In genomic region chr15:90221251-90221900, GRCh38 we compare ENCODE assay signal across 8 cellular contexts. TPM values are rescaled to one million over a fixed set of nuclear protein-coding genes. Genes with fewer than 3 reads are reported as not detected.
DNase-seq lines count a peak whose midpoint lies in the region; ATAC-seq and TF ChIP-seq lines count a peak whose summit lies in the region.

No MANE protein-coding gene starts in this region.

- H3K36me3 Mint-ChIP-seq in neural progenitor cell, result peaks cover 7% of the 10 kb centered on the region

- H3K27ac Mint-ChIP-seq in neural progenitor cell, result no peak overlapping the region

- ATAC-seq in GM18511 (IDR thresholded peaks at IDR 0.05; ENCODE audit: unreplicated experiment), result no peak

- H3K9me3 Mint-ChIP-seq in neural progenitor cell, result no peaks in the 10 kb centered on the region

- no peaks in the 10 kb centered on the region for H3K27me3 ChIP-seq in neural progenitor cell

- H3K4me3 ChIP-seq in neural progenitor cell, result no peak overlapping the region

- no peaks in the 10 kb centered on the region for H4K20me1 ChIP-seq in neural progenitor cell (ENCODE audit: low read depth)

- no peaks in the 10 kb centered on the region for H3K4me1 ChIP-seq in neural progenitor cell

- H3K4me3 Mint-ChIP-seq in neural progenitor cell, result no peak overlapping the region

- DNase-seq in 8988T, result peak; percentile 68
- DNase-seq in ELR (ENCODE audit: low read depth), result peak; percentile 77
- peak; percentile 68 for DNase-seq in NCI-H1694 treated with DMSO at 0.1 percent for 48 hours (lab: John Stamatoyannopoulos, UW)
- DNase-seq in UCSD-AML1 (lab: John Stamatoyannopoulos, UW; ENCODE audit: unreplicated experiment), result peak; percentile 51
- peak; percentile 81 for DNase-seq in fibroblast of the conjunctiva (ENCODE audit: low read depth)
- peak; percentile 76 for DNase-seq in neural progenitor cell (ENCODE audit: low spot score)
- DNase-seq in T-helper 9 cell, result no peak

- H3K4me2 ChIP-seq in neural progenitor cell, result no peak overlapping the region

- TF ChIP-seq CTCF in neural progenitor cell (IDR thresholded peaks at IDR 0.05), result peak; percentile 63

- H3F3A ChIP-seq in neural progenitor cell (ENCODE audit: low read depth), result no peaks in the 10 kb centered on the region

- no peaks in the 10 kb centered on the region for H3K9me3 ChIP-seq in neural progenitor cell (ENCODE audit: low read depth)

- H3K79me2 ChIP-seq in neural progenitor cell (ENCODE audit: low read depth), result no peaks in the 10 kb centered on the region

- no peaks in the 10 kb centered on the region for H3K27me3 Mint-ChIP-seq in neural progenitor cell (ENCODE audit: insufficient read depth, low read depth)

- no peak overlapping the region for H3K27ac ChIP-seq in neural progenitor cell

- H2AFZ ChIP-seq in neural progenitor cell (replicated peaks), result no peak overlapping the region

- no peaks in the 10 kb centered on the region for H3K36me3 ChIP-seq in neural progenitor cell

- H3K4me1 Mint-ChIP-seq in neural progenitor cell, result peaks cover 7% of the 10 kb centered on the region

- H3K9ac ChIP-seq in neural progenitor cell, result no peak overlapping the region

RNA-seq across cellular contexts. Expression of gene CIB1, which starts 12.4 kb away (rescaled TPM):
- 5.2 and 7.7 TPM in 2 replicates for total RNA-seq in neural progenitor cell (ENCODE audit: low replicate concordance)

RNA-seq across cellular contexts. Expression of gene GDPGP1, which starts 12.6 kb away (rescaled TPM):
- total RNA-seq in neural progenitor cell (ENCODE audit: low replicate concordance), result 0.67 and 3.5 TPM in 2 replicates

RNA-seq across cellular contexts. Expression of gene SEMA4B, which starts 20.2 kb away (rescaled TPM):
- total RNA-seq in neural progenitor cell (ENCODE audit: low replicate concordance), result 7.7 and 18.9 TPM in 2 replicates

RNA-seq across cellular contexts. Expression of gene TTLL13, which starts 28.0 kb away (rescaled TPM):
- total RNA-seq in neural progenitor cell (ENCODE audit: low replicate concordance), result 0.19 TPM in 1 of 2 replicates, not detected in the other

RNA-seq across cellular contexts. Expression of gene NGRN, which starts 44.1 kb away (rescaled TPM):
- total RNA-seq in neural progenitor cell (ENCODE audit: low replicate concordance), result 47.8 and 66.8 TPM in 2 replicates
